In the genomic region with DNA sequence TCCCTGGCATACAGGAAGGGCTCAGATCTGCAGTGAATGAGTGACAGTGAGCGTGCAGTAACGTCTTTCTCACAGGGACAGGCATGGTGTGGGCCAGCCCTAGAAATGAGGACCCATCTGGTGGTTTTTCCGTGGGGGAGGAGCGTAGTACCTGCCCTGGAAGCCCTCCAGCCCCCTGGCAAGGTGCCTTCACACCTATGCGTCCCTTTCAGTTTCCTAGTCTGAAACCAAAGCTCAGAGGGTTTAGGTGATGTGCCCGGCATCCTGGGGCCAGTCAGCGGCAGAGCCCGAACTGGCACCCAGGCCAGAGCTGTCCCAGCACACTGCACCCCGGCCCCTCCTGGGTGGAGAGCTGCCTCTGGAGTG, we compare ENCODE assay signal across 11 cellular contexts. TPM values are rescaled to one million over a fixed set of nuclear protein-coding genes. Genes with fewer than 3 reads are reported as not detected.
DNase-seq lines count a peak whose midpoint lies in the region; ATAC-seq and TF ChIP-seq lines count a peak whose summit lies in the region.
"Had no signal": no experiment of that assay in that cellular context is flagged by ENCODE, and none has a peak within 500 bp of the region (broad histone marks: within the 10 kb centered on the region; RNA-seq: fewer than 3 reads in every experiment).

No MANE protein-coding gene starts in this region.

- H3K27me3 ChIP-seq in WERI-Rb-1 (ENCODE audit: insufficient read depth, low read depth, severe bottlenecking) (no peaks in the 10 kb centered on the region), mononuclear cell (ENCODE audit: insufficient read depth, low read length) (peaks cover 12% of the 10 kb centered on the region)

- H3K4me1 ChIP-seq in mononuclear cell (ENCODE audit: insufficient read depth, low read length) = peaks cover 99% of the 10 kb centered on the region

- TF ChIP-seq CTCF in WERI-Rb-1 (IDR thresholded peaks at IDR 0.05; ENCODE audit: low read depth, low read length) = no peak

- no peaks in the 10 kb centered on the region for H3K9me3 Mint-ChIP-seq in stimulated activated memory B cell treated with anti-CD40 and anti-IgM and Interleukin-4, amounts not matched to agents 10 μg/mL and 1 μg/mL and 100 μg/mL, for 72 hours
- H3K9me3 Mint-ChIP-seq: endodermal cell had no signal

- no peak for DNase-seq in WERI-Rb-1
- DNase-seq in activated T-helper 1 cell treated with Interleukin-2 at 50 U/mL for 16 hours (ENCODE audit: low read depth) = peak; percentile 31
- no peak for DNase-seq in D341Med (ENCODE audit: low spot score)
- no peak for DNase-seq in NCI-H748 treated with DMSO at 0.1 percent for 48 hours (lab: John Stamatoyannopoulos, UW)
- DNase-seq: endodermal cell, hippocampal formation, NCI-H1105 treated with DMSO at 0.1 percent for 48 hours had no signal

- ATAC-seq in stimulated activated memory B cell treated with anti-CD40 and anti-IgM and Interleukin-4, amounts not matched to agents 10 μg/mL and 1 μg/mL and 100 μg/mL, for 72 hours = no peak
- ATAC-seq in GM21367 (IDR thresholded peaks at IDR 0.05; ENCODE audit: unreplicated experiment) (no peak), HG02763 (IDR thresholded peaks at IDR 0.05; ENCODE audit: unreplicated experiment) (no peak)

- no peaks in the 10 kb centered on the region for H3K9me3 ChIP-seq in WERI-Rb-1 (ENCODE audit: severe bottlenecking)
- no peaks in the 10 kb centered on the region for H3K9me3 ChIP-seq in mononuclear cell (ENCODE audit: low read depth, low read length)

- H3K27ac ChIP-seq in WERI-Rb-1 = 0 out of 2 replicates have a peak overlapping the region, but pooled peaks have one; percentile 10

- H3K27ac Mint-ChIP-seq in stimulated activated memory B cell treated with anti-CD40 and anti-IgM and Interleukin-4, amounts not matched to agents 10 μg/mL and 1 μg/mL and 100 μg/mL, for 72 hours = peak overlapping the region; percentile 39
- H3K27ac Mint-ChIP-seq: endodermal cell had no signal

- no peaks in the 10 kb centered on the region for H3K36me3 Mint-ChIP-seq in stimulated activated memory B cell treated with anti-CD40 and anti-IgM and Interleukin-4, amounts not matched to agents 10 μg/mL and 1 μg/mL and 100 μg/mL, for 72 hours

- no peaks in the 10 kb centered on the region for H3K27me3 Mint-ChIP-seq in stimulated activated memory B cell treated with anti-CD40 and anti-IgM and Interleukin-4, amounts not matched to agents 10 μg/mL and 1 μg/mL and 100 μg/mL, for 72 hours

- peaks cover 78% of the 10 kb centered on the region for H3K4me1 Mint-ChIP-seq in stimulated activated memory B cell treated with anti-CD40 and anti-IgM and Interleukin-4, amounts not matched to agents 10 μg/mL and 1 μg/mL and 100 μg/mL, for 72 hours

- H3K4me3 ChIP-seq in WERI-Rb-1 (ENCODE audit: low read depth, low read length) (no peak overlapping the region), mononuclear cell (ENCODE audit: low read length) (peak overlapping the region; percentile 4)

- no peaks in the 10 kb centered on the region for H3K36me3 ChIP-seq in WERI-Rb-1

- no peak overlapping the region for H3K4me3 Mint-ChIP-seq in stimulated activated memory B cell treated with anti-CD40 and anti-IgM and Interleukin-4, amounts not matched to agents 10 μg/mL and 1 μg/mL and 100 μg/mL, for 72 hours
- H3K4me3 Mint-ChIP-seq: endodermal cell had no signal

RNA-seq across cellular contexts. Expression of a gene that starts 4.3 kb away (rescaled TPM):
- 488 TPM for total RNA-seq in mononuclear cell
